In the genomic region with DNA sequence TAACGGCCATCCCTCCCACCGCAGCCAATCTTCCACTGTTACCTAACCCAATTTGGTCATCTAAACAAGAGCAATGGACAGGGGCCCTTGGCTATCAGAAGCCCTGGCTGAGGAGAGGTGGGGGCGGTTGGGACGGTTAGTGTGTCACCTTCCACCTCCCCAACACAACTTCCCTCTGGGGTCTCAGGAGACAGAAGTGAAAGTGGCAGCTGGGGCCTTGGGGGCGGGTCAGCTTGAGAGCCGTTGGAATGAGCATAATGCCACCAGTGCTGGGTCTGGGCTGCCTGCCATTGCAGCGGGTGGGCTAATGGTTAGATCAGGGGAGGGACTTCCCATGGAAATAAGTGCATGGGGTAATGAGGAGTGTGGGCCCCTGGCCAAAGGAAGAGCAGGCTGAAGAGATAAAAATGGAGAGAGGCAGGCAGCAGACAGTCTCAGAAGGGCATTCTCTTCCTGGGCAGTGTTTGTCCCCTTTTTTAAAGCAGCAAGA, we compare ENCODE assay signal across 9 cellular contexts. TPM values are rescaled to one million over a fixed set of nuclear protein-coding genes. Genes with fewer than 3 reads are reported as not detected.
DNase-seq lines count a peak whose midpoint lies in the region; ATAC-seq and TF ChIP-seq lines count a peak whose summit lies in the region.
"Had no signal": no experiment of that assay in that cellular context is flagged by ENCODE, and none has a peak within 500 bp of the region (broad histone marks: within the 10 kb centered on the region; RNA-seq: fewer than 3 reads in every experiment).

No MANE protein-coding gene starts in this region.

- H3K36me3 ChIP-seq in mammary epithelial cell (ENCODE audit: insufficient read depth, low read length): no peaks in the 10 kb centered on the region
- H3K36me3 ChIP-seq in upper lobe of right lung: peaks cover 7% of the 10 kb centered on the region

- H3K27ac Mint-ChIP-seq in MCF 10A (ENCODE audit: low read depth, unreplicated experiment) (peak overlapping the region; percentile 56), memory B cell (peak overlapping the region; percentile 92)
- H3K27ac Mint-ChIP-seq in activated CD8-positive, alpha-beta T cell treated with anti-CD3 and anti-CD28 coated beads for 36 hours: peak overlapping the region; percentile 86

- WGBS in mammary epithelial cell (ENCODE audit: low coverage, missing lambda C conversion rate): 61% methylated on average over 6 of the region's 7 CpGs

- H2AFZ ChIP-seq in mammary epithelial cell (ENCODE audit: low read depth, low read length): no peak overlapping the region

- H3K27ac ChIP-seq in mammary epithelial cell (ENCODE audit: insufficient read depth, low read depth, low read length) (no peak overlapping the region), upper lobe of right lung (no peak overlapping the region)

- ATAC-seq in activated CD8-positive, alpha-beta T cell treated with anti-CD3 and anti-CD28 coated beads for 36 hours: no peak
- ATAC-seq in memory B cell (ENCODE audit: low read depth) (peak; percentile 80), upper lobe of right lung (peak; percentile 3)

- BruUV-seq in MCF 10A (replicated peaks; lab: Mats Ljungman, UMichigan) (no TSS peak), mammary epithelial cell (replicated peaks; lab: Mats Ljungman, UMichigan) (no TSS peak)

- in situ Hi-C loops in mammary epithelial cell (cut with MboI; ENCODE audit: low sequenced_read_pairs in 2 of 2): no loop called here

- TF ChIP-seq CTCF in MCF 10A (IDR thresholded peaks at IDR 0.05; ENCODE audit: unreplicated experiment) (no peak), mammary epithelial cell (conservative IDR thresholded peaks at IDR 0.05 in 1 of 2, IDR thresholded peaks at IDR 0.05 in 1 of 2; ENCODE audit: extremely low read depth in 1 of 2, insufficient read depth in 1 of 2, low read depth in 1 of 2, low read length in 2 of 2) (no peak), upper lobe of right lung (IDR thresholded peaks at IDR 0.05) (no peak)
- no peak for TF ChIP-seq CTCF in activated CD8-positive, alpha-beta T cell treated with anti-CD3 and anti-CD28 coated beads for 36 hours (IDR thresholded peaks at IDR 0.05)

- H3K4me3 Mint-ChIP-seq in MCF 10A (ENCODE audit: unreplicated experiment): no peak overlapping the region
- peak overlapping the region; percentile 11 for H3K4me3 Mint-ChIP-seq in activated CD8-positive, alpha-beta T cell treated with anti-CD3 and anti-CD28 coated beads for 36 hours
- peak overlapping the region; percentile 89 for H3K4me3 Mint-ChIP-seq in memory B cell

- H3K4me2 ChIP-seq in mammary epithelial cell (ENCODE audit: insufficient read depth, low read depth, low read length): no peak overlapping the region

- intact Hi-C loops in MCF 10A (cut with micrococcal nuclease): no loop called here
- intact Hi-C loops in mammary epithelial cell (cut with micrococcal nuclease): no loop called here
- intact Hi-C loops in activated CD8-positive, alpha-beta T cell treated with anti-CD3 and anti-CD28 coated beads for 36 hours (cut with micrococcal nuclease): no loop called here
- intact Hi-C loops in upper lobe of right lung (cut with DNase I): no loop called here

- CTCF ChIA-PET in MCF 10A (lab: Yijun Ruan, JAX): interaction anchor here (0.7 to 1.5 kb wide), 4 partner anchors 107 to 508 kb away, joined by 3 to 5 read pairs (median 3); no protein-coding TSS in a partner anchor
- CTCF ChIA-PET in mammary epithelial cell (lab: Charles Lee; ENCODE audit: low non-redundant PET): no interaction called here
- CTCF ChIA-PET in activated CD8-positive, alpha-beta T cell treated with anti-CD3 and anti-CD28 coated beads for 36 hours (lab: Charles Lee): interaction anchor here (0.9 to 14.3 kb wide), 5 partner anchors 8 to 135 kb away, joined by 3 to 220 read pairs (median 3); partner anchors contain the start of gene MEF2D

- peaks cover 100% of the 10 kb centered on the region for H3K79me2 ChIP-seq in mammary epithelial cell (ENCODE audit: insufficient read depth, low read length)

- POLR2A ChIA-PET in MCF 10A (lab: Yijun Ruan, JAX): interaction anchor here (0.8 to 4.7 kb wide), 4 partner anchors 8 to 20 kb away, joined by 3 to 45 read pairs (median 4); partner anchors contain the start of gene MEF2D
- POLR2A ChIA-PET in activated CD8-positive, alpha-beta T cell treated with anti-CD3 and anti-CD28 coated beads for 36 hours (lab: Charles Lee): interaction anchor here (0.5 to 15.0 kb wide), 6 partner anchors 7 to 213 kb away, joined by 3 to 245 read pairs (median 4); partner anchors contain the start of genes CRABP2, MEF2D and NAXE

- dilution Hi-C loops in mammary epithelial cell (cut with HindIII; ENCODE audit: low sequenced_read_pairs): no loop called here

- H3K4me1 Mint-ChIP-seq in MCF 10A (ENCODE audit: insufficient read depth, unreplicated experiment): peaks cover 91% of the 10 kb centered on the region
- H3K4me1 Mint-ChIP-seq in activated CD8-positive, alpha-beta T cell treated with anti-CD3 and anti-CD28 coated beads for 36 hours (ENCODE audit: low read depth): peaks cover 97% of the 10 kb centered on the region
- peaks cover 83% of the 10 kb centered on the region for H3K4me1 Mint-ChIP-seq in memory B cell

- H3K4me1 ChIP-seq in mammary epithelial cell (ENCODE audit: insufficient read depth, low read length) (peaks cover 32% of the 10 kb centered on the region), upper lobe of right lung (peaks cover 100% of the 10 kb centered on the region)

- H3K9me3 ChIP-seq in mammary epithelial cell (replicated peaks; ENCODE audit: insufficient read depth, low read length) (no peaks in the 10 kb centered on the region), upper lobe of right lung (no peaks in the 10 kb centered on the region)

- peaks cover 4% of the 10 kb centered on the region for H4K20me1 ChIP-seq in mammary epithelial cell (ENCODE audit: insufficient read depth, low read length)

- H3K9me3 Mint-ChIP-seq in MCF 10A (ENCODE audit: unreplicated experiment) (no peaks in the 10 kb centered on the region), memory B cell (no peaks in the 10 kb centered on the region)
- no peaks in the 10 kb centered on the region for H3K9me3 Mint-ChIP-seq in activated CD8-positive, alpha-beta T cell treated with anti-CD3 and anti-CD28 coated beads for 36 hours

- H3K27me3 ChIP-seq in mammary epithelial cell (ENCODE audit: insufficient read depth, low read length) (no peaks in the 10 kb centered on the region), upper lobe of right lung (no peaks in the 10 kb centered on the region)

- no peak overlapping the region for H3K9ac ChIP-seq in mammary epithelial cell (ENCODE audit: insufficient read depth, low read length)

- H3K4me3 ChIP-seq in mammary epithelial cell (replicated peaks in 1 of 3; ENCODE audit: insufficient read depth in 1 of 3, low read depth in 2 of 3, low read length in 3 of 3): no peak overlapping the region
- no peak overlapping the region for H3K4me3 ChIP-seq in upper lobe of right lung

- peaks cover 36% of the 10 kb centered on the region for H3K36me3 Mint-ChIP-seq in MCF 10A (ENCODE audit: insufficient read depth, unreplicated experiment)
- H3K36me3 Mint-ChIP-seq in activated CD8-positive, alpha-beta T cell treated with anti-CD3 and anti-CD28 coated beads for 36 hours (ENCODE audit: low read depth): peaks cover 13% of the 10 kb centered on the region
- peaks cover 2% of the 10 kb centered on the region for H3K36me3 Mint-ChIP-seq in memory B cell

- DNase-seq in MCF 10A (ENCODE audit: unreplicated experiment) (no peak), mammary epithelial cell (no peak), memory B cell (ENCODE audit: low spot score in 2 of 2) (peak; percentile 64 to 66), upper lobe of right lung (peak; percentile 66), GOT3 (lab: John Stamatoyannopoulos, UW) (no peak), kidney tubule cell (ENCODE audit: low spot score) (no peak)
- peak; percentile 58 for DNase-seq in activated CD8-positive, alpha-beta T cell treated with anti-CD3 and anti-CD28 coated beads for 36 hours
- DNase-seq in effector CD4-positive, alpha-beta T cell: no peak
- DNase-seq: EL had no signal

- no peaks in the 10 kb centered on the region for H3K27me3 Mint-ChIP-seq in MCF 10A (ENCODE audit: insufficient read depth, unreplicated experiment)
- H3K27me3 Mint-ChIP-seq in activated CD8-positive, alpha-beta T cell treated with anti-CD3 and anti-CD28 coated beads for 36 hours: no peaks in the 10 kb centered on the region
- no peaks in the 10 kb centered on the region for H3K27me3 Mint-ChIP-seq in memory B cell

RNA-seq across cellular contexts. Expression of gene MEF2D, which starts 7.9 kb away (rescaled TPM):
- 113 and 131 TPM in 2 replicates for total RNA-seq in MCF 10A (2022)
- 10 to 100 TPM in 1 of 2 donors, 1 to 10 TPM in 1; 9.2 to 34.3 TPM for total RNA-seq in mammary epithelial cell
- 11.4 TPM for polyA plus RNA-seq in mammary epithelial cell
- 9.6 TPM for polyA minus RNA-seq in mammary epithelial cell
- total RNA-seq in activated CD8-positive, alpha-beta T cell treated with anti-CD3 and anti-CD28 coated beads for 36 hours: 10 to 100 TPM; 35.3 to 35.8 TPM
- total RNA-seq in upper lobe of right lung: 60.8 TPM

Comparison
In these comparisons a context has a peak if more than half of its experiments do, and no peak if none do; other contexts are left out.
1. DNase-seq: peak in activated CD8-positive, alpha-beta T cell treated with anti-CD3 and anti-CD28 coated beads for 36 hours (single experiment), memory B cell (2 of 2) and upper lobe of right lung (single experiment); none in MCF 10A (single experiment), mammary epithelial cell (single experiment), GOT3 (single experiment), kidney tubule cell (single experiment) and effector CD4-positive, alpha-beta T cell (single experiment).
2. Peak in every context shown above with its lines, with median percentiles within 50 percentile points of each other: H3K27ac Mint-ChIP-seq.